In genomic region chr5:44808435-44809214, GRCh38 we compare ENCODE assay signal across 1 cellular context.
A peak's percentile ranks its signal among the peaks of the same experiment; 100 is the strongest.
TF ChIP-seq lines count a peak whose summit lies in the region.

TSS of gene MRPS30 (plus strand) at chr5:44808947. CDS start at chr5:44808963, 16 bp downstream.

TF ChIP-seq in HepG2, 621 proteins besides CTCF, POLR2A, EP300 and RAD21 (continued from another document and continues in another):
- TF ChIP-seq USF2 (IDR thresholded peaks at IDR 0.05; ENCODE audit: low read depth, low read length), result no peak
- no peak for TF ChIP-seq USF2 (CRISPR knock-in tag; IDR thresholded peaks at IDR 0.05; ENCODE audit: borderline replicate concordance)
- TF ChIP-seq ZFP36L1 (CRISPR knock-in tag; IDR thresholded peaks at IDR 0.05), result peak; percentile 66; the same call in 1 of the 2 replicates
- no peak for TF ChIP-seq MAFG (CRISPR knock-in tag; IDR thresholded peaks at IDR 0.05)
- peak; percentile 36; the same call in 1 of the 2 replicates for TF ChIP-seq FOXK1 (CRISPR knock-in tag; IDR thresholded peaks at IDR 0.05; ENCODE audit: borderline replicate concordance, low read depth)
- TF ChIP-seq HBP1 (CRISPR knock-in tag; IDR thresholded peaks at IDR 0.05; ENCODE audit: low read depth), result peak; percentile 72
- no peak for TF ChIP-seq PHB2 (IDR thresholded peaks at IDR 0.05; ENCODE audit: partially characterized antibody)
- TF ChIP-seq CHD2 (IDR thresholded peaks at IDR 0.05; ENCODE audit: low read depth, low read length), result peak; percentile 32; the same call in 1 of the 2 replicates
- TF ChIP-seq ZSCAN25 (CRISPR knock-in tag; IDR thresholded peaks at IDR 0.05), result no peak
- peak; percentile 97 for TF ChIP-seq YY1 (IDR thresholded peaks at IDR 0.05; ENCODE audit: insufficient read depth, insufficient replicate concordance, low read depth, low read length)
- TF ChIP-seq IRF2 (CRISPR knock-in tag; IDR thresholded peaks at IDR 0.05), result 0 out of 2 replicates have a peak, but pooled peaks have one; percentile 14
- TF ChIP-seq SMC3 (IDR thresholded peaks at IDR 0.05; ENCODE audit: low read length), result peak; percentile 11; the same call in 1 of the 2 replicates
- no peak for TF ChIP-seq CHD4 (IDR thresholded peaks at IDR 0.05; ENCODE audit: borderline replicate concordance, low read length)
- TF ChIP-seq ZBTB38 (CRISPR knock-in tag; IDR thresholded peaks at IDR 0.05), result 0 out of 2 replicates have a peak, but pooled peaks have one; percentile 38
- TF ChIP-seq HIC2 (CRISPR knock-in tag; IDR thresholded peaks at IDR 0.05; ENCODE audit: low read depth), result no peak
- peak; percentile 89 for TF ChIP-seq HOXA3 (CRISPR knock-in tag; IDR thresholded peaks at IDR 0.05)
- peak; percentile 95 for TF ChIP-seq BRD4 (CRISPR knock-in tag; IDR thresholded peaks at IDR 0.05)
- 0 out of 2 replicates have a peak, but pooled peaks have one; percentile 58 for TF ChIP-seq ELF1 (CRISPR knock-in tag; IDR thresholded peaks at IDR 0.05)
- no peak for TF ChIP-seq ZNF205 (CRISPR knock-in tag; IDR thresholded peaks at IDR 0.05)
- 0 out of 2 replicates have a peak, but pooled peaks have one; percentile 60 for TF ChIP-seq ZNF33A (CRISPR knock-in tag; IDR thresholded peaks at IDR 0.05; ENCODE audit: borderline replicate concordance)
- TF ChIP-seq ZNF749 (CRISPR knock-in tag; IDR thresholded peaks at IDR 0.05; ENCODE audit: borderline replicate concordance), result 0 out of 2 replicates have a peak, but pooled peaks have one; percentile 58
- TF ChIP-seq MYC (CRISPR knock-in tag; IDR thresholded peaks at IDR 0.05; ENCODE audit: borderline replicate concordance), result peak; percentile 90
- peak; percentile 65; the same call in 1 of the 2 replicates for TF ChIP-seq BORCS8-MEF2B (CRISPR knock-in tag; IDR thresholded peaks at IDR 0.05)
- no peak for TF ChIP-seq KLF12 (CRISPR knock-in tag; IDR thresholded peaks at IDR 0.05; ENCODE audit: borderline replicate concordance)
- TF ChIP-seq SRSF4 (IDR thresholded peaks at IDR 0.05; ENCODE audit: low read depth, low read length, poor library complexity, severe bottlenecking), result no peak
- TF ChIP-seq POLR2AphosphoS2 (IDR thresholded peaks at IDR 0.05; ENCODE audit: low read depth, low read length), result no peak
- peak; percentile 16; the same call in 1 of the 2 replicates for TF ChIP-seq GATAD2A (CRISPR knock-in tag; IDR thresholded peaks at IDR 0.05)
- no peak for TF ChIP-seq STAG1 (CRISPR knock-in tag; IDR thresholded peaks at IDR 0.05)
- TF ChIP-seq RAD51 (IDR thresholded peaks at IDR 0.05; ENCODE audit: borderline replicate concordance), result no peak
- no peak for TF ChIP-seq ZNF878 (CRISPR knock-in tag; IDR thresholded peaks at IDR 0.05)
- peak; percentile 99 for TF ChIP-seq HMGXB3 (CRISPR knock-in tag; IDR thresholded peaks at IDR 0.05; ENCODE audit: borderline replicate concordance)
- peak; percentile 86; the same call in 1 of the 2 replicates for TF ChIP-seq TERF1 (CRISPR knock-in tag; IDR thresholded peaks at IDR 0.05)
- peak; percentile 28; the same call in 1 of the 2 replicates for TF ChIP-seq IRX3 (CRISPR knock-in tag; IDR thresholded peaks at IDR 0.05; ENCODE audit: borderline replicate concordance, low read depth)
- no peak for TF ChIP-seq RNF219 (CRISPR knock-in tag; IDR thresholded peaks at IDR 0.05)
- peak; percentile 98 for TF ChIP-seq NR2F6 (IDR thresholded peaks at IDR 0.05)
- peak; percentile 98 for TF ChIP-seq NR2F6 (CRISPR knock-in tag; IDR thresholded peaks at IDR 0.05)
- no peak for TF ChIP-seq NFIB (CRISPR knock-in tag; IDR thresholded peaks at IDR 0.05; ENCODE audit: borderline replicate concordance)
- 0 out of 2 replicates have a peak, but pooled peaks have one; percentile 80 for TF ChIP-seq EED (CRISPR knock-in tag; IDR thresholded peaks at IDR 0.05)
- TF ChIP-seq ZBTB44 (CRISPR knock-in tag; IDR thresholded peaks at IDR 0.05), result no peak
- TF ChIP-seq ZNF709 (CRISPR knock-in tag; IDR thresholded peaks at IDR 0.05), result peak; percentile 73
- TF ChIP-seq ZNF589 (CRISPR knock-in tag; conservative IDR thresholded peaks at IDR 0.05), result no peak
- peak; percentile 86; the same call in 1 of the 2 replicates for TF ChIP-seq ZNF747 (CRISPR knock-in tag; IDR thresholded peaks at IDR 0.05; ENCODE audit: borderline replicate concordance)
- no peak for TF ChIP-seq IKZF4 (CRISPR knock-in tag; IDR thresholded peaks at IDR 0.05; ENCODE audit: borderline replicate concordance, low read depth, not compliant biosample characterization)
- no peak for TF ChIP-seq HOXD1 (CRISPR knock-in tag; IDR thresholded peaks at IDR 0.05)
- TF ChIP-seq ZNF614 (CRISPR knock-in tag; IDR thresholded peaks at IDR 0.05; ENCODE audit: borderline replicate concordance), result no peak
- no peak; the same call in 1 of the 2 replicates for TF ChIP-seq ZNF253 (CRISPR knock-in tag; IDR thresholded peaks at IDR 0.05; ENCODE audit: borderline replicate concordance)
- TF ChIP-seq ARNT2 (CRISPR knock-in tag; IDR thresholded peaks at IDR 0.05; ENCODE audit: low read depth), result peak; percentile 52; the same call in 1 of the 2 replicates
- peak; percentile 79 for TF ChIP-seq HNRNPLL (IDR thresholded peaks at IDR 0.05; ENCODE audit: low read depth, low read length, poor library complexity, severe bottlenecking)
- TF ChIP-seq E2F2 (CRISPR knock-in tag; IDR thresholded peaks at IDR 0.05; ENCODE audit: borderline replicate concordance), result no peak
- peak; percentile 89 for TF ChIP-seq ZFY (CRISPR knock-in tag; IDR thresholded peaks at IDR 0.05)
- TF ChIP-seq ZNF124 (CRISPR knock-in tag; IDR thresholded peaks at IDR 0.05), result no peak
- no peak for TF ChIP-seq FOSL1 (CRISPR knock-in tag; IDR thresholded peaks at IDR 0.05; ENCODE audit: borderline replicate concordance)
